In the genomic region with DNA sequence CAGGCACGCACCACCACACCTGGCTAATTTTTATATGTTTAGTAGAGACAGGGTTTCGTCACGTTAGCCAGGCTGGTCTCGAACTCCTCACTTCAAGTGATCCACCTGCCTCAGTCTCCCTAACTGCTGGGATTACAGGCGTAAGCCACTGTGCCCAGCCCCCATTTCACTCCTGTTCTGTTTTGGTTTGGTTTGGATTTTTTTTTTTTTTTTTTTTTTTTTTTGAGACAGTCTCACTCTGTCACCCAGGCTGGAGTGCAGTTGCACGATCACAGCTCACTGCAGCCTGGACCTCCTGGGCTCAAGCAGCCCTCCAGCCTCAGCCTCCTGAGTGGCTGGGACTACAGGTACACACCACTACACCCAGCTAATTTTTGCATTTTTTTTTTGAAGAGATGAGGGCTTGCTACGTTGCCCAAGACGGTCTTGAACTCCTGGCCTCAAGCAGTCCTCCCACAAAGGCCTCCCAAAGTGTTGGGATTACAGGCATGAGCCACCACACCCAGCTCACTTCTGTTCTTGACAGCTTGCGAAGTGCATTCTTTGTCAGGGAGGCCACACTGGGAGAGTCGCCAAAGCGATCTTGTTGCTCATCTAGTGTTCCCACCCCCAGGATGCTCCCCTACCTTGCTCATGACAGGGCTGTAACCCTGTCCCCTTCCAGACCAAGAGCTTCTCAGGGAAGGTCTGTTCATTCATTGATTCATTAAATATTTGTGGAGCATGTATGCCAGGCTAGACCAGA, we compare ENCODE assay signal across 32 cellular contexts.
A peak's percentile ranks its signal among the peaks of the same experiment; 100 is the strongest.
DNase-seq lines count a peak whose midpoint lies in the region; ATAC-seq, FAIRE-seq and TF ChIP-seq lines count a peak whose summit lies in the region.
"Had no signal": no experiment of that assay in that cellular context is flagged by ENCODE, and none has a peak within 500 bp of the region (broad histone marks: within the 10 kb centered on the region; RNA-seq: fewer than 3 reads in every experiment).

No MANE protein-coding gene starts in this region.

- WGBS in GM12878 (ENCODE audit: insufficient coverage, insufficient replicate concordance, low lambda C conversion rate, missing lambda C conversion rate) = 51% methylated on average over 11 of the region's 11 CpGs

- SMC1A ChIA-PET in GM12878 (lab: Charles Lee; ENCODE audit: uncharacterized antibody, unreplicated experiment) = interaction anchor here (0.6 to 3.1 kb wide), 12 partner anchors 9 to 902 kb away, joined by 3 to 23 read pairs (median 4); no protein-coding TSS in a partner anchor

- H3K9me3 ChIP-seq in DND-41 (ENCODE audit: insufficient read depth, low read length, severe bottlenecking) (no peaks in the 10 kb centered on the region), GM12878 (replicated peaks; ENCODE audit: control insufficient read depth, insufficient read depth, low read length) (no peaks in the 10 kb centered on the region), colonic mucosa (no peaks in the 10 kb centered on the region)
- H3K9me3 ChIP-seq: Caco-2, gastroesophageal sphincter, mucosa of descending colon, psoas muscle, SJSA1, tibial artery had no signal

- peaks cover 15% of the 10 kb centered on the region; the same call in 1 of the 2 replicates for H4K20me1 ChIP-seq in DND-41 (ENCODE audit: insufficient read depth, low read length)
- H4K20me1 ChIP-seq in GM12878 (ENCODE audit: control insufficient read depth, insufficient read depth) = 0 out of 2 replicates have a peak, but pooled peaks cover 4% of the 10 kb centered on the region
- peaks cover 17% of the 10 kb centered on the region; the same call in 1 of the 2 replicates for H4K20me1 ChIP-seq in GM23338 (replicated peaks; ENCODE audit: insufficient read depth)

- H3K27me3 ChIP-seq in DND-41 (ENCODE audit: insufficient read depth, low read length, poor library complexity) (no peaks in the 10 kb centered on the region), GM12878 (replicated peaks in 1 of 2; ENCODE audit: control insufficient read depth in 2 of 2, insufficient read depth in 2 of 2, low read length in 1 of 2) (no peaks in the 10 kb centered on the region), colonic mucosa (no peaks in the 10 kb centered on the region), GM23338 (ENCODE audit: insufficient read depth) (no peaks in the 10 kb centered on the region)
- H3K27me3 ChIP-seq: gastroesophageal sphincter, hepatocyte, SJSA1, tibial artery had no signal

- H3K4me2 ChIP-seq in DND-41 (ENCODE audit: insufficient read depth, low read length) (peak overlapping the region; percentile 63; the same call in 1 of the 2 replicates), GM12878 (ENCODE audit: control insufficient read depth, insufficient read depth) (no peak overlapping the region), GM23338 (no peak overlapping the region)

- ATAC-seq in DND-41 (ENCODE audit: insufficient read depth, low read depth) (no peak), GM12878 (no peak), sciatic nerve (no peak), GM23338 (no peak)
- ATAC-seq: activated T-cell treated with anti-CD3 and anti-CD28 coated beads, Interleukin-2, amount 50 U/mL, for 72 hours; gastroesophageal sphincter; left cardiac atrium; natural killer cell treated with Interleukin-12 subunit alpha and Interleukin-12 subunit beta and Interleukin-15 and Interleukin-18, amount 100 ng/mL, for 72 hours; psoas muscle had no signal

- no peak for TF ChIP-seq POLR2A in GM12878 (IDR thresholded peaks at IDR 0.05; ENCODE audit: low read depth, low read length)

- H3K4me1 ChIP-seq in DND-41 (ENCODE audit: insufficient read depth, low read length) (peaks cover 30% of the 10 kb centered on the region), GM12878 (ENCODE audit: control insufficient read depth, insufficient read depth, low read length) (peaks cover 49% of the 10 kb centered on the region), colonic mucosa (no peaks in the 10 kb centered on the region), GM23338 (ENCODE audit: insufficient read depth) (no peaks in the 10 kb centered on the region)

- no peaks in the 10 kb centered on the region for H3F3A ChIP-seq in GM23338 (replicated peaks; ENCODE audit: low read depth)

- DNase-seq in DND-41 (no peak), HEK293T (ENCODE audit: extremely low spot score) (no peak), GM12878 (ENCODE audit: low read depth, low spot score) (no peak), sciatic nerve (ENCODE audit: low spot score) (peak; percentile 53), colonic mucosa (no peak), dermis blood vessel endothelial cell (no peak), GM23338 (ENCODE audit: low spot score) (no peak)
- DNase-seq: activated B cell treated with CpG ODN at 0.5 μM for 24 hours; activated naive CD4-positive, alpha-beta T cell; activated T-cell treated with anti-CD3 and anti-CD28 coated beads, Interleukin-2, amount 50 U/mL, for 72 hours; Caco-2; cerebellar nuclear complex; DMS79; H7; KBM-7; left cardiac atrium; MM.1S; mucosa of descending colon; NCI-H748 treated with DMSO at 0.1 percent for 48 hours; occipital lobe; psoas muscle; RPMI8226; stimulated activated CD4-positive, alpha-beta T cell treated with anti-CD3 and anti-CD28 coated beads, Interleukin-15, amount 100 ng/mL, for 24 hours; stimulated activated CD4-positive, alpha-beta T cell treated with anti-CD3 and anti-CD28 coated beads, Interleukin-4, amount 100 ng/mL, for 4 hours; tibial artery had no signal

- peaks cover 23% of the 10 kb centered on the region; the same call in 1 of the 2 replicates for H3K36me3 ChIP-seq in DND-41 (ENCODE audit: insufficient read depth, low read length)
- H3K36me3 ChIP-seq in GM12878 (ENCODE audit: control insufficient read depth in 2 of 2, insufficient read depth in 2 of 2, low read length in 1 of 2) = no peaks in the 10 kb centered on the region; a peak in 2 of 4 replicates
- no peaks in the 10 kb centered on the region for H3K36me3 ChIP-seq in colonic mucosa
- no peaks in the 10 kb centered on the region for H3K36me3 ChIP-seq in GM23338 (ENCODE audit: insufficient read depth)
- H3K36me3 ChIP-seq: gastroesophageal sphincter, SJSA1, tibial artery had no signal

- H3K4me3 ChIP-seq in DND-41 (ENCODE audit: low read depth in 1 of 2, low read length in 2 of 2) (no peak overlapping the region), GM12878 (no peak overlapping the region), colonic mucosa (no peak overlapping the region), GM23338 (no peak overlapping the region)
- H3K4me3 ChIP-seq: gastroesophageal sphincter, hepatocyte, lung, mucosa of descending colon, psoas muscle, SJSA1 had no signal

- no peak for TF ChIP-seq RAD21 in GM12878 (IDR thresholded peaks at IDR 0.05; ENCODE audit: insufficient read depth, low read depth, low read length)

- POLR2A ChIA-PET in HEK293T (lab: Yijun Ruan, JAX) = interaction anchor here (1.1 kb wide), 1 partner anchor 10 kb away, joined by 3 read pairs; no protein-coding TSS in a partner anchor
- POLR2A ChIA-PET in GM12878 (lab: Charles Lee) = interaction anchor here (0.7 to 2.0 kb wide), 7 partner anchors 9 to 104 kb away, joined by 3 to 7 read pairs (median 5); no protein-coding TSS in a partner anchor

- CTCF ChIA-PET in HEK293T (lab: Yijun Ruan, JAX) = interaction anchor here (0.6 to 1.2 kb wide), 2 partner anchors 15 to 164 kb away, joined by 3 read pairs; no protein-coding TSS in a partner anchor
- CTCF ChIA-PET in GM12878 (lab: Yijun Ruan, JAX) = interaction anchor here (0.6 to 2.8 kb wide), 4 partner anchors 9 to 54 kb away, joined by 3 to 10 read pairs (median 3); no protein-coding TSS in a partner anchor

- H3K79me2 ChIP-seq in DND-41 (ENCODE audit: insufficient read depth, low read length) = peaks cover 65% of the 10 kb centered on the region
- H3K79me2 ChIP-seq in GM12878 (ENCODE audit: control insufficient read depth, insufficient read depth, low read length) = peaks cover 2% of the 10 kb centered on the region
- peaks cover 22% of the 10 kb centered on the region for H3K79me2 ChIP-seq in GM23338 (replicated peaks; ENCODE audit: insufficient read depth)

- FAIRE-seq in GM12878 (lab: Jason Lieb, UNC) = no peak
- FAIRE-seq: endothelial cell of umbilical vein had no signal

- no peak overlapping the region for H3K27ac Mint-ChIP-seq in GM23338
- H3K27ac Mint-ChIP-seq: activated B cell treated with CpG ODN at 0.5 μM for 24 hours; activated T-cell treated with anti-CD3 and anti-CD28 coated beads, Interleukin-2, amount 50 U/mL, for 72 hours; natural killer cell treated with Interleukin-12 subunit alpha and Interleukin-12 subunit beta and Interleukin-15 and Interleukin-18, amount 100 ng/mL, for 72 hours had no signal

- in situ Hi-C loops in GM12878 (cut with MboI) = no loop called here

- H3K27ac ChIP-seq in DND-41 (ENCODE audit: low read length) (peak overlapping the region; percentile 77), GM12878 (ENCODE audit: control insufficient read depth, insufficient read depth) (no peak overlapping the region), colonic mucosa (no peak overlapping the region), GM23338 (ENCODE audit: low read depth) (no peak overlapping the region)
- H3K27ac ChIP-seq: C4-2B, psoas muscle, SJSA1, tibial artery had no signal

- H2AFZ ChIP-seq in DND-41 (ENCODE audit: low read depth, low read length) (no peak overlapping the region), GM12878 (ENCODE audit: control insufficient read depth, low read depth, low read length) (no peak overlapping the region), GM23338 (no peak overlapping the region)
- H2AFZ ChIP-seq: hepatocyte had no signal

- peaks cover 7% of the 10 kb centered on the region for H3K27me3 Mint-ChIP-seq in GM23338 (ENCODE audit: insufficient read depth, low read depth, poor library complexity)
- H3K27me3 Mint-ChIP-seq: activated B cell treated with CpG ODN at 0.5 μM for 24 hours had no signal

- RAD21 ChIA-PET in GM12878 (lab: Charles Lee; ENCODE audit: unreplicated experiment) = interaction anchor here (1.1 to 2.5 kb wide), 7 partner anchors 9 to 65 kb away, joined by 4 to 12 read pairs (median 6); no protein-coding TSS in a partner anchor

- TF ChIP-seq CTCF in DND-41 (IDR thresholded peaks at IDR 0.05; ENCODE audit: borderline replicate concordance, extremely low read depth, low read length, poor library complexity, severe bottlenecking) (no peak), GM12878 (IDR thresholded peaks at IDR 0.05 in 2 of 3, conservative IDR thresholded peaks at IDR 0.05 in 1 of 3; ENCODE audit: control insufficient read depth in 2 of 3, extremely low read depth in 1 of 3, insufficient read depth in 1 of 3, low read depth in 3 of 3, low read length in 3 of 3) (no peak), colonic mucosa (IDR thresholded peaks at IDR 0.05) (no peak), GM23338 (conservative IDR thresholded peaks at IDR 0.05; ENCODE audit: low read depth in 2 of 2) (no peak)

- no peak overlapping the region for H3K4me3 Mint-ChIP-seq in GM23338
- H3K4me3 Mint-ChIP-seq: activated B cell treated with CpG ODN at 0.5 μM for 24 hours; activated T-cell treated with anti-CD3 and anti-CD28 coated beads, Interleukin-2, amount 50 U/mL, for 72 hours; natural killer cell treated with Interleukin-12 subunit alpha and Interleukin-12 subunit beta and Interleukin-15 and Interleukin-18, amount 100 ng/mL, for 72 hours had no signal

- no peak overlapping the region for H3K9ac ChIP-seq in DND-41 (ENCODE audit: low read depth, low read length)
- H3K9ac ChIP-seq in GM12878 (ENCODE audit: control insufficient read depth, insufficient read depth, low read length) = no peak overlapping the region
- no peak overlapping the region for H3K9ac ChIP-seq in colonic mucosa (ENCODE audit: low read depth in 2 of 2, low read length in 2 of 2)

- H3K9me3 Mint-ChIP-seq in GM23338 = no peaks in the 10 kb centered on the region; the same call in 2 of the 3 replicates
- H3K9me3 Mint-ChIP-seq: activated B cell treated with CpG ODN at 0.5 μM for 24 hours; activated T-cell treated with anti-CD3 and anti-CD28 coated beads, Interleukin-2, amount 50 U/mL, for 72 hours; natural killer cell treated with Interleukin-12 subunit alpha and Interleukin-12 subunit beta and Interleukin-15 and Interleukin-18, amount 100 ng/mL, for 72 hours had no signal

- no TSS peak for BruUV-seq in GM12878 (replicated peaks; lab: Mats Ljungman, UMichigan)

- H3K4me1 Mint-ChIP-seq in GM23338 = peaks cover 8% of the 10 kb centered on the region

- H3K9me2 ChIP-seq in GM23338 (ENCODE audit: insufficient read depth) = no peaks in the 10 kb centered on the region

- intact Hi-C loops in GM12878 (cut with micrococcal nuclease; ENCODE audit: unreplicated experiment) = loop anchor here (5.0 kb wide), 1 partner anchor 54 kb away; no protein-coding TSS in a partner anchor
- intact Hi-C loops in sciatic nerve (cut with DNase I) = no loop called here
- intact Hi-C loops in colonic mucosa (cut with DNase I) = no loop called here

- TF ChIP-seq EP300 in GM12878 (IDR thresholded peaks at IDR 0.05; ENCODE audit: borderline replicate concordance in 1 of 2, control insufficient read depth in 1 of 2, low read depth in 2 of 2, low read length in 2 of 2) = no peak

- H3K36me3 Mint-ChIP-seq in GM23338 (ENCODE audit: low read depth) = no peaks in the 10 kb centered on the region
- H3K36me3 Mint-ChIP-seq: natural killer cell treated with Interleukin-12 subunit alpha and Interleukin-12 subunit beta and Interleukin-15 and Interleukin-18, amount 100 ng/mL, for 72 hours had no signal
